ENCODE assay signal across 11 cellular contexts in genomic region chr17:42660692-42661345, GRCh38. TPM values are rescaled to one million over a fixed set of nuclear protein-coding genes. Genes with fewer than 3 reads are reported as not detected.
A peak's percentile ranks its signal among the peaks of the same experiment; 100 is the strongest.
DNase-seq lines count a peak whose midpoint lies in the region; TF ChIP-seq lines count a peak whose summit lies in the region.
"Had no signal": no experiment of that assay in that cellular context is flagged by ENCODE, and none has a peak within 500 bp of the region (broad histone marks: within the 10 kb centered on the region; RNA-seq: fewer than 3 reads in every experiment).

No MANE protein-coding gene starts in this region.

- H3K4me1 ChIP-seq in left ventricle myocardium inferior, result peaks cover 34% of the 10 kb centered on the region
- H3K4me1 ChIP-seq in iPS-20b (ENCODE audit: insufficient read depth, low read length), result peaks cover 7% of the 10 kb centered on the region
- peaks cover 6 to 9% of the 10 kb centered on the region in 2 donors for H3K4me1 ChIP-seq in uterus
- H3K4me1 ChIP-seq in esophagus squamous epithelium, result peaks cover 5 to 31% (median 13%) of the 10 kb centered on the region in 3 donors
- H3K4me1 ChIP-seq in effector memory CD4-positive, alpha-beta T cell (ENCODE audit: control insufficient read depth, insufficient read depth, low read length, poor library complexity, severe bottlenecking), result no peaks in the 10 kb centered on the region

- TF ChIP-seq POLR2A in uterus (IDR thresholded peaks at IDR 0.05) (no peak), esophagus squamous epithelium (IDR thresholded peaks at IDR 0.05) (no peak)

- H3K27ac ChIP-seq in left ventricle myocardium inferior (replicated peaks) (peak overlapping the region; percentile 14), iPS-20b (ENCODE audit: low read length) (no peak overlapping the region), uterus (peak overlapping the region; percentile 62 to 74), esophagus squamous epithelium (peak overlapping the region in 2 of 4 donors; percentile 34 to 57)
- no peak overlapping the region for H3K27ac ChIP-seq in effector memory CD4-positive, alpha-beta T cell (ENCODE audit: insufficient read depth, low read length, poor library complexity, severe bottlenecking)
- H3K27ac ChIP-seq: pancreas had no signal

- peaks cover 2% of the 10 kb centered on the region for H3K27me3 Mint-ChIP-seq in activated T-helper 1 cell treated with anti-CD3 and anti-CD28 coated beads, Interleukin-12 subunit alpha, Interleukin-12 subunit beta, Interleukin-2, Interleukin-4 antibody, amounts not matched to agents 30 ng/mL and 10 ng/mL and 1 ng/mL, durations not matched to agents 14 hours and 24 hours and 36 hours (ENCODE audit: insufficient read depth)

- H3K27me3 ChIP-seq in left ventricle myocardium inferior (ENCODE audit: low read depth) (no peaks in the 10 kb centered on the region), iPS-20b (ENCODE audit: insufficient read depth, low read length) (no peaks in the 10 kb centered on the region), uterus (no peaks in the 10 kb centered on the region), esophagus squamous epithelium (no peaks in the 10 kb centered on the region)
- H3K27me3 ChIP-seq in effector memory CD4-positive, alpha-beta T cell (replicated peaks; ENCODE audit: control insufficient read depth, insufficient read depth, low read length, poor library complexity, severe bottlenecking), result no peaks in the 10 kb centered on the region
- H3K27me3 ChIP-seq: pancreas had no signal

- no peak overlapping the region for H3K27ac Mint-ChIP-seq in activated T-helper 1 cell treated with anti-CD3 and anti-CD28 coated beads, Interleukin-12 subunit alpha, Interleukin-12 subunit beta, Interleukin-2, Interleukin-4 antibody, amounts not matched to agents 30 ng/mL and 10 ng/mL and 1 ng/mL, durations not matched to agents 14 hours and 24 hours and 36 hours

- H3K36me3 ChIP-seq in left ventricle myocardium inferior (peaks cover 40% of the 10 kb centered on the region), iPS-20b (ENCODE audit: insufficient read depth, low read depth, low read length) (peaks cover 26% of the 10 kb centered on the region), uterus (no peaks in the 10 kb centered on the region), esophagus squamous epithelium (peaks cover 5 to 46% (median 6%) of the 10 kb centered on the region in 3 donors)
- no peaks in the 10 kb centered on the region for H3K36me3 ChIP-seq in effector memory CD4-positive, alpha-beta T cell (ENCODE audit: control insufficient read depth, insufficient read depth, low read length)

- H3K9me3 Mint-ChIP-seq in activated T-helper 1 cell treated with anti-CD3 and anti-CD28 coated beads, Interleukin-12 subunit alpha, Interleukin-12 subunit beta, Interleukin-2, Interleukin-4 antibody, amounts not matched to agents 30 ng/mL and 10 ng/mL and 1 ng/mL, durations not matched to agents 14 hours and 24 hours and 36 hours, result no peaks in the 10 kb centered on the region

- H3K9me3 ChIP-seq in left ventricle myocardium inferior (replicated peaks), result no peaks in the 10 kb centered on the region
- no peaks in the 10 kb centered on the region for H3K9me3 ChIP-seq in iPS-20b (ENCODE audit: insufficient read depth, low read depth, low read length)
- H3K9me3 ChIP-seq in uterus, result no peaks in the 10 kb centered on the region
- H3K9me3 ChIP-seq in esophagus squamous epithelium, result no peaks in the 10 kb centered on the region
- no peaks in the 10 kb centered on the region for H3K9me3 ChIP-seq in effector memory CD4-positive, alpha-beta T cell (ENCODE audit: control insufficient read depth, low read length)
- H3K9me3 ChIP-seq: pancreas had no signal

- no peak overlapping the region for H3K4me3 ChIP-seq in left ventricle myocardium inferior
- H3K4me3 ChIP-seq in iPS-20b (ENCODE audit: low read length), result peak overlapping the region; percentile 25; the same call in 1 of the 2 replicates
- no peak overlapping the region for H3K4me3 ChIP-seq in uterus
- H3K4me3 ChIP-seq in esophagus squamous epithelium, result no peak overlapping the region
- no peak overlapping the region for H3K4me3 ChIP-seq in effector memory CD4-positive, alpha-beta T cell (ENCODE audit: insufficient read depth, low read depth, low read length, poor library complexity, severe bottlenecking)

- TF ChIP-seq CTCF in left ventricle myocardium inferior (IDR thresholded peaks at IDR 0.05; ENCODE audit: borderline replicate concordance) (no peak), uterus (IDR thresholded peaks at IDR 0.05) (no peak), esophagus squamous epithelium (IDR thresholded peaks at IDR 0.05) (no peak)

- no peak for DNase-seq in left ventricle myocardium inferior
- DNase-seq in cardiac septum (ENCODE audit: low spot score), result no peak
- DNase-seq in activated T-helper 1 cell treated with anti-CD3 and anti-CD28 coated beads, Interleukin-12 subunit alpha, Interleukin-12 subunit beta, Interleukin-2, Interleukin-4 antibody, amounts not matched to agents 30 ng/mL and 10 ng/mL and 1 ng/mL, durations not matched to agents 14 hours and 24 hours and 36 hours (ENCODE audit: low spot score), result no peak
- peak in 1 of 2 donors; percentile 80 for DNase-seq in uterus
- DNase-seq in esophagus squamous epithelium (lab: John Stamatoyannopoulos, UW), result no peak
- DNase-seq in effector memory CD4-positive, alpha-beta T cell, result no peak
- DNase-seq in NCI-H2196 treated with DMSO at 0.1 percent for 48 hours (lab: John Stamatoyannopoulos, UW; ENCODE audit: unreplicated experiment), result no peak
- DNase-seq: glutamatergic neuron, NCI-H1417 treated with DMSO at 0.1 percent for 48 hours had no signal

- intact Hi-C loops in left ventricle myocardium inferior (cut with micrococcal nuclease) (no loop called here), cardiac septum (cut with DNase I) (no loop called here), uterus (cut with DNase I; ENCODE audit: low total_unique reads) (no loop called here), esophagus squamous epithelium (cut with DNase I) (no loop called here)
- intact Hi-C loops in activated T-helper 1 cell treated with anti-CD3 and anti-CD28 coated beads, Interleukin-12 subunit alpha, Interleukin-12 subunit beta, Interleukin-2, Interleukin-4 antibody, amounts not matched to agents 30 ng/mL and 10 ng/mL and 1 ng/mL, durations not matched to agents 14 hours and 24 hours and 36 hours (cut with micrococcal nuclease), result no loop called here

- peak overlapping the region; percentile 6 for H3K4me3 Mint-ChIP-seq in activated T-helper 1 cell treated with anti-CD3 and anti-CD28 coated beads, Interleukin-12 subunit alpha, Interleukin-12 subunit beta, Interleukin-2, Interleukin-4 antibody, amounts not matched to agents 30 ng/mL and 10 ng/mL and 1 ng/mL, durations not matched to agents 14 hours and 24 hours and 36 hours

- H3K4me1 Mint-ChIP-seq in activated T-helper 1 cell treated with anti-CD3 and anti-CD28 coated beads, Interleukin-12 subunit alpha, Interleukin-12 subunit beta, Interleukin-2, Interleukin-4 antibody, amounts not matched to agents 30 ng/mL and 10 ng/mL and 1 ng/mL, durations not matched to agents 14 hours and 24 hours and 36 hours (ENCODE audit: low read depth), result peaks cover 20% of the 10 kb centered on the region

- WGBS in esophagus squamous epithelium, 2 donors, result 33 to 46% methylated on average over 7 of the region's 7 CpGs

- H3K9ac ChIP-seq in iPS-20b (ENCODE audit: low read depth, low read length), result no peak overlapping the region

- H3K36me3 Mint-ChIP-seq in activated T-helper 1 cell treated with anti-CD3 and anti-CD28 coated beads, Interleukin-12 subunit alpha, Interleukin-12 subunit beta, Interleukin-2, Interleukin-4 antibody, amounts not matched to agents 30 ng/mL and 10 ng/mL and 1 ng/mL, durations not matched to agents 14 hours and 24 hours and 36 hours (ENCODE audit: low read depth), result peaks cover 6% of the 10 kb centered on the region

RNA-seq across cellular contexts. Expression of gene TUBG2, which starts 1.7 kb away (rescaled TPM):
- total RNA-seq in left ventricle myocardium inferior, result 15.6 TPM
- total RNA-seq in cardiac septum, result 21.9 TPM
- 9.1 and 11.6 TPM in 2 replicates for total RNA-seq in activated T-helper 1 cell treated with anti-CD3 and anti-CD28 coated beads, Interleukin-12 subunit alpha, Interleukin-12 subunit beta, Interleukin-2, Interleukin-4 antibody, amounts not matched to agents 30 ng/mL and 10 ng/mL and 1 ng/mL, durations not matched to agents 14 hours and 24 hours and 36 hours
- total RNA-seq in uterus, result 10 to 100 TPM in 3 of 4 donors, 1 to 10 TPM in 1; 9.7 to 60.7 (median 27.6) TPM
- 10 to 100 TPM in 1 of 4 donors, 1 to 10 TPM in 3; 7.1 to 14.5 (median 8.8) TPM for total RNA-seq in esophagus squamous epithelium

RNA-seq across cellular contexts. Expression of gene PLEKHH3, which starts 16.0 kb away (rescaled TPM):
- total RNA-seq in left ventricle myocardium inferior (21.5 TPM), cardiac septum (20.2 TPM), uterus (100 to 1,000 TPM in 1 of 4 donors, 10 to 100 TPM in 1, 1 to 10 TPM in 2; 2.9 to 102 (median 19.2) TPM), esophagus squamous epithelium (10 to 100 TPM; 41.0 to 55.8 (median 55.1) TPM)
- total RNA-seq in activated T-helper 1 cell treated with anti-CD3 and anti-CD28 coated beads, Interleukin-12 subunit alpha, Interleukin-12 subunit beta, Interleukin-2, Interleukin-4 antibody, amounts not matched to agents 30 ng/mL and 10 ng/mL and 1 ng/mL, durations not matched to agents 14 hours and 24 hours and 36 hours, result 0.52 and 0.76 TPM in 2 replicates

RNA-seq across cellular contexts. Expression of gene CCR10, which starts 20.8 kb away (rescaled TPM):
- 0.88 TPM for total RNA-seq in left ventricle myocardium inferior
- total RNA-seq in cardiac septum, result 1.2 TPM
- total RNA-seq in activated T-helper 1 cell treated with anti-CD3 and anti-CD28 coated beads, Interleukin-12 subunit alpha, Interleukin-12 subunit beta, Interleukin-2, Interleukin-4 antibody, amounts not matched to agents 30 ng/mL and 10 ng/mL and 1 ng/mL, durations not matched to agents 14 hours and 24 hours and 36 hours, result 0.15 and 0.21 TPM in 2 replicates
- 10 to 100 TPM in 1 of 4 donors, 1 to 10 TPM in 1, under 1 TPM in 2; 0.26 to 17.9 (median 1.6) TPM for total RNA-seq in uterus
- under 1 TPM in 1 of 4 donors, not detected in 3; 0.76 TPM for total RNA-seq in esophagus squamous epithelium

RNA-seq across cellular contexts. Expression of gene CNTNAP1, which starts 21.5 kb away (rescaled TPM):
- total RNA-seq in left ventricle myocardium inferior, result 4.2 TPM
- total RNA-seq in cardiac septum, result 7.0 TPM
- 1.8 and 2.2 TPM in 2 replicates for total RNA-seq in activated T-helper 1 cell treated with anti-CD3 and anti-CD28 coated beads, Interleukin-12 subunit alpha, Interleukin-12 subunit beta, Interleukin-2, Interleukin-4 antibody, amounts not matched to agents 30 ng/mL and 10 ng/mL and 1 ng/mL, durations not matched to agents 14 hours and 24 hours and 36 hours
- 10 to 100 TPM in 3 of 4 donors, 1 to 10 TPM in 1; 1.5 to 61.5 (median 26.5) TPM for total RNA-seq in uterus
- under 1 TPM; 0.15 to 0.88 (median 0.43) TPM for total RNA-seq in esophagus squamous epithelium

RNA-seq across cellular contexts. Expression of gene TUBG1, which starts 51.3 kb away (rescaled TPM):
- total RNA-seq in left ventricle myocardium inferior, result 48.0 TPM
- total RNA-seq in cardiac septum, result 45.6 TPM
- 90.0 and 95.2 TPM in 2 replicates for total RNA-seq in activated T-helper 1 cell treated with anti-CD3 and anti-CD28 coated beads, Interleukin-12 subunit alpha, Interleukin-12 subunit beta, Interleukin-2, Interleukin-4 antibody, amounts not matched to agents 30 ng/mL and 10 ng/mL and 1 ng/mL, durations not matched to agents 14 hours and 24 hours and 36 hours
- 10 to 100 TPM in 3 of 4 donors, 1 to 10 TPM in 1; 7.9 to 39.4 (median 23.9) TPM for total RNA-seq in uterus
- total RNA-seq in esophagus squamous epithelium, result 10 to 100 TPM; 22.3 to 61.9 (median 46.5) TPM

Comparison
In these comparisons a context has a peak if more than half of its experiments do, and no peak if none do; other contexts are left out.
1. H3K27ac ChIP-seq: peak in left ventricle myocardium inferior (single experiment) and uterus (2 of 2); none in iPS-20b (single experiment) and effector memory CD4-positive, alpha-beta T cell (single experiment).